Comparison of ENCODE assay signal across 1 cellular context in genomic region chr17:77914440-77915254, GRCh38.
TF ChIP-seq lines count a peak whose summit lies in the region.

No MANE protein-coding gene starts in this region.

TF ChIP-seq in SK-N-SH treated with all-trans-retinoic acid at 6 μM for 48 hours, 23 proteins besides CTCF, POLR2A, EP300 and RAD21 (continued from another document):
- TF ChIP-seq PATZ1 (CRISPR knock-in tag; IDR thresholded peaks at IDR 0.05; ENCODE audit: borderline replicate concordance) (no peak), ZC3H10 (CRISPR knock-in tag; IDR thresholded peaks at IDR 0.05) (no peak), BACH2 (CRISPR knock-in tag; IDR thresholded peaks at IDR 0.05; ENCODE audit: borderline replicate concordance) (no peak)
